In the genomic region with DNA sequence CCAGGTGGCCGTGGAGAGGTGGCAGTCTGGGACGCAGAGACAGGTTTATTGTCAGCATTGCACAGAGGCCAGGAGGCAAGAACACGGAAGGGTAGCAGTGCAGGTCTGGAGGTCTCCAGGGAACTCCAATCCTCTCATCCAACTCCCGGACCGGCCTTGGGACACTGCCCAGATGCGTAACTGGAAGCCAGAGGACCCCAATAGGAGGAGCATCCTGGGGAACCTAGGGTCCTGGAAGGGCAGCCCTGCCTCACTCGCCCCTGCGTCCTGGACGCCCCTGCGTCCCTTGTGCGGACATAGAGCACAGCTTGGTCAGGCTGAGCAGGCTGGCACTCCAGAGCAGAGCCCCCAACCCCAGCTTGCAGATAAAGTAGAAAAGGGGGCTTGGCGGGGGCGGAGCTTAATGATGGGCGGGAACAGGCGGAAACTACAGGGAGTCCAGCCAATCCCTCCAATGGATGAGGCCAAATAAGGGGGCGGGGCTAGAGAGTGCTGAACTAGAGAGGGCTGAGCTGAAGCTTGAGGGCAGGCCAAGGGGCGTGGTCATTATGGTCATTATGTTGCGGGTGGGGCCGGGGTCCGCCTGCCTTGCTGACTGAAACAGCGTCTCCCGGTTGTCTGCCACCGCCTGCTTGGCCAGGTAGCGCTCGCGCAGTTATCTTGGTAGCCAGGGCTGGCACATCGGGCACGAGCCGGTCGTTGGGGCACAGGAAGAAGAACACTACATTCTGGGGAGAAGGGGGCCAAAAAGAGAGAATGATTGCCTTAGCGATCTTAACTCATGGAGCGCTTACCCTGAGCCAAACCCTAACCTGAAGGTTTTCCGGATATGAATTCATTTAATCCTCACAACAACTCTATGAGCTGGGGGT, we compare ENCODE assay signal across 8 cellular contexts. TPM values are rescaled to one million over a fixed set of nuclear protein-coding genes. Genes with fewer than 3 reads are reported as not detected.
A peak's percentile ranks its signal among the peaks of the same experiment; 100 is the strongest.
DNase-seq lines count a peak whose midpoint lies in the region; ATAC-seq, FAIRE-seq and TF ChIP-seq lines count a peak whose summit lies in the region.

No MANE protein-coding gene starts in this region.

- H3K4me2 ChIP-seq in keratinocyte (ENCODE audit: control insufficient read depth, extremely low read depth, insufficient read depth, low read depth, low read length), result peak overlapping the region; percentile 92

- FAIRE-seq in GM12892 (lab: Jason Lieb, UNC), result no peak
- no peak for FAIRE-seq in keratinocyte (lab: Jason Lieb, UNC)
- no peak for FAIRE-seq in small intestine (lab: Jason Lieb, UNC)

- H3K9me3 ChIP-seq in colonic mucosa, result no peaks in the 10 kb centered on the region
- H3K9me3 ChIP-seq in keratinocyte (ENCODE audit: control insufficient read depth, low read depth, low read length), result no peaks in the 10 kb centered on the region
- no peaks in the 10 kb centered on the region for H3K9me3 ChIP-seq in small intestine (ENCODE audit: control insufficient read depth, low read depth)

- dilution Hi-C loops in keratinocyte (cut with MboI; ENCODE audit: extremely low pct_ligation_motif_present, low sequenced_read_pairs), result no loop called here

- H2AFZ ChIP-seq in keratinocyte (ENCODE audit: control insufficient read depth, low read length), result peak overlapping the region; percentile 98

- H4K20me1 ChIP-seq in keratinocyte (ENCODE audit: control insufficient read depth, extremely low read depth, insufficient read depth, low read length), result no peaks in the 10 kb centered on the region

- H3K9ac ChIP-seq in colonic mucosa (ENCODE audit: low read depth in 2 of 2, low read length in 2 of 2) (peak overlapping the region; percentile 17 to 86), keratinocyte (ENCODE audit: control insufficient read depth, extremely low read depth, insufficient read depth, low read length) (peak overlapping the region; percentile 76)

- H3K79me2 ChIP-seq in keratinocyte (ENCODE audit: control insufficient read depth, insufficient read depth, low read length), result no peaks in the 10 kb centered on the region

- no peaks in the 10 kb centered on the region for H3K9me1 ChIP-seq in keratinocyte (ENCODE audit: control insufficient read depth, extremely low read depth, insufficient read depth, low read length)

- H3K27ac ChIP-seq in colonic mucosa, result peak overlapping the region; percentile 76
- H3K27ac ChIP-seq in keratinocyte (ENCODE audit: control insufficient read depth, insufficient read depth, low read length), result no peak overlapping the region
- peak overlapping the region; percentile 89 to 96 for H3K27ac ChIP-seq in small intestine (ENCODE audit: low read depth in 1 of 2, low read length in 1 of 2)

- WGBS in small intestine, 3 donors, result 18 to 30% (median 30%) methylated on average over 33 of the region's 33 CpGs

- no peak for TF ChIP-seq POLR2A in GM12892 (IDR thresholded peaks at IDR 0.05; ENCODE audit: low read depth, low read length)

- peak overlapping the region; percentile 39 for H3K4me3 ChIP-seq in colonic mucosa
- H3K4me3 ChIP-seq in keratinocyte (ENCODE audit: control insufficient read depth in 2 of 3, extremely low read depth in 1 of 3, insufficient read depth in 2 of 3, low read depth in 1 of 3, low read length in 3 of 3), result peak overlapping the region; percentile 54 to 77 (median 73)
- peak overlapping the region in 1 of 2 donors; percentile 49 for H3K4me3 ChIP-seq in small intestine (ENCODE audit: low read depth in 1 of 2, low read length in 2 of 2)

- H3K36me3 ChIP-seq in colonic mucosa, result no peaks in the 10 kb centered on the region
- no peaks in the 10 kb centered on the region for H3K36me3 ChIP-seq in keratinocyte (ENCODE audit: control insufficient read depth in 2 of 2, extremely low read depth in 1 of 2, insufficient read depth in 2 of 2, low read length in 2 of 2)
- H3K36me3 ChIP-seq in small intestine (ENCODE audit: control insufficient read depth in 2 of 2, insufficient read depth in 2 of 2, low read length in 2 of 2), result no peaks in the 10 kb centered on the region

- peak; percentile 27 to 29 for ATAC-seq in activated CD4-positive, CD25-positive, alpha-beta regulatory T cell treated with anti-CD3 and anti-CD28 coated beads, Interleukin-2, amount 50 U/mL, for 24 hours
- ATAC-seq in HG03432 (IDR thresholded peaks at IDR 0.05; ENCODE audit: unreplicated experiment), result no peak

- no peaks in the 10 kb centered on the region for H3K27me3 ChIP-seq in colonic mucosa
- H3K27me3 ChIP-seq in keratinocyte (ENCODE audit: control insufficient read depth, extremely low read depth, insufficient read depth, low read length), result no peaks in the 10 kb centered on the region
- H3K27me3 ChIP-seq in small intestine (ENCODE audit: control insufficient read depth in 2 of 2, insufficient read depth in 2 of 2, low read length in 2 of 2), result no peaks in the 10 kb centered on the region

- peaks cover 6% of the 10 kb centered on the region for H3K4me1 ChIP-seq in colonic mucosa
- H3K4me1 ChIP-seq in keratinocyte (ENCODE audit: control insufficient read depth, extremely low read depth, insufficient read depth, low read length), result peaks cover 30% of the 10 kb centered on the region
- peaks cover 0 to 4% of the 10 kb centered on the region in 2 donors for H3K4me1 ChIP-seq in small intestine (ENCODE audit: control insufficient read depth in 2 of 2, insufficient read depth in 1 of 2, low read depth in 1 of 2, low read length in 1 of 2)

- intact Hi-C loops in colonic mucosa (cut with DNase I), result no loop called here

- no peak for TF ChIP-seq CTCF in colonic mucosa (IDR thresholded peaks at IDR 0.05)
- TF ChIP-seq CTCF in keratinocyte (optimal IDR thresholded peaks at IDR 0.05 in 1 of 3, IDR thresholded peaks at IDR 0.05 in 1 of 3, conservative IDR thresholded peaks at IDR 0.05 in 1 of 3; ENCODE audit: extremely low read depth in 1 of 3, insufficient read depth in 2 of 3, low read length in 3 of 3), result no peak

- DNase-seq in GM12892 (ENCODE audit: insufficient read length), result peak; percentile 57
- DNase-seq in NCI-H1436 (lab: John Stamatoyannopoulos, UW), result peak; percentile 96
- peak; percentile 97 for DNase-seq in colonic mucosa
- DNase-seq in keratinocyte (ENCODE audit: low read depth, low spot score), result no peak
- peak; percentile 80 for DNase-seq in small intestine
- DNase-seq in NCI-H510A (lab: John Stamatoyannopoulos, UW), result no peak

RNA-seq across cellular contexts. Expression of gene ARHGEF19, which starts 3.7 kb away (rescaled TPM):
- polyA plus RNA-seq in GM12892 (2012; ENCODE audit: missing spikeins), result 0.93 TPM
- total RNA-seq in colonic mucosa, result 1 to 10 TPM; 5.8 to 9.0 TPM
- polyA plus RNA-seq in keratinocyte (5.0 to 7.1 TPM (median 5.1 TPM) in 3 replicates), small intestine (10 to 100 TPM in 1 of 3 donors, 1 to 10 TPM in 2; 2.2 to 10.4 (median 4.6) TPM)
- 2.4 TPM for polyA plus RNA-seq in keratinocyte (2011; ENCODE audit: low read depth)
- polyA plus RNA-seq in keratinocyte (2011; cell fraction: cytosol; rRNA removed), result 2.6 and 4.1 TPM in 2 replicates
- 10.6 and 14.4 TPM in 2 replicates for polyA plus RNA-seq in keratinocyte (2011; cell fraction: nucleus; rRNA removed)
- 2.1 and 5.8 TPM in 2 replicates for polyA plus RNA-seq in keratinocyte (2012; ENCODE audit: low replicate concordance)
- polyA minus RNA-seq in keratinocyte, result 4.3 to 8.0 TPM (median 4.6 TPM) in 3 replicates
- polyA minus RNA-seq in keratinocyte (2011; cell fraction: cytosol; rRNA and poly(A)+ RNA removed), result 4.4 TPM
- polyA minus RNA-seq in keratinocyte (2011; cell fraction: nucleus; rRNA and poly(A)+ RNA removed), result 3.0 and 4.4 TPM in 2 replicates

RNA-seq across cellular contexts. Expression of gene CPLANE2, which starts 20.9 kb away (rescaled TPM):
- polyA plus RNA-seq in GM12892 (2012; ENCODE audit: missing spikeins), result 1.1 TPM
- 10 to 100 TPM in 1 of 2 donors, 1 to 10 TPM in 1; 6.5 to 15.2 TPM for total RNA-seq in colonic mucosa
- polyA plus RNA-seq in keratinocyte (1.7 to 3.6 TPM (median 2.5 TPM) in 3 replicates), small intestine (1 to 10 TPM; 1.6 to 6.8 (median 2.0) TPM)
- 0.85 TPM for polyA plus RNA-seq in keratinocyte (2011; ENCODE audit: low read depth)
- polyA plus RNA-seq in keratinocyte (2011; cell fraction: cytosol; rRNA removed), result 0.83 and 3.8 TPM in 2 replicates
- polyA plus RNA-seq in keratinocyte (2011; cell fraction: nucleus; rRNA removed), result 2.1 and 3.4 TPM in 2 replicates
- polyA plus RNA-seq in keratinocyte (2012; ENCODE audit: low replicate concordance), result 1.6 and 4.7 TPM in 2 replicates
- polyA minus RNA-seq in keratinocyte, result 3.3 to 12.7 TPM (median 7.3 TPM) in 3 replicates
- polyA minus RNA-seq in keratinocyte (2011; cell fraction: cytosol; rRNA and poly(A)+ RNA removed), result 9.6 TPM
- 2.2 and 5.0 TPM in 2 replicates for polyA minus RNA-seq in keratinocyte (2011; cell fraction: nucleus; rRNA and poly(A)+ RNA removed)

Comparison
In these comparisons a context has a peak if more than half of its experiments do, and no peak if none do; other contexts are left out.
1. DNase-seq: peak in GM12892 (single experiment), NCI-H1436 (single experiment), colonic mucosa (single experiment) and small intestine (single experiment); none in keratinocyte (single experiment) and NCI-H510A (single experiment).